Comparison of ENCODE assay signal across 3 cellular contexts in the genomic region with DNA sequence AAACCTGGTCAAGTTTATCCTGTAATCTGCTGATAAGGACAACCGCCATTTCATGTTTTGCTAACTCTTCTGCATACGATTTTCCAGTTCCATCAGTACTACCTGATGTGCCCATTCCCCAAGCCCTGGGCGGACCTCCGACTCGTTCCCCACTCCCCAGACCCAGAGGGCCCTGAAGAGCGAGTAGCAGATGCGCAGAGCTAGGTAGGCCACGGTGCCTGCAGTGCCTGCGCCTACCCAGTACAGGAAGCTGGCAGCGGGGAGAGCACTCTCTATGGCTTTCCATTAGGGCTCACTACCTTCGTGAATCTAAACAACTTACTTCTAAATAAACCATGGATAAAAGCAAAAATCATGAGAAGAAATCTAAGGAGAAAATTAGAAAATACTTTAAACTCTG.
TF ChIP-seq lines count a peak whose summit lies in the region.

No MANE protein-coding gene starts in this region.

TF ChIP-seq in GM23338, 12 proteins besides CTCF, POLR2A, EP300 and RAD21:
- TF ChIP-seq ZNF114 (CRISPR knock-in tag; IDR thresholded peaks at IDR 0.05) (no peak), POLR2AphosphoS5 (IDR thresholded peaks at IDR 0.05; ENCODE audit: low read depth) (no peak), EZH2phosphoT487 (IDR thresholded peaks at IDR 0.05; ENCODE audit: unreplicated experiment) (no peak), STAT1 (IDR thresholded peaks at IDR 0.05; ENCODE audit: unreplicated experiment) (no peak), JUNB (IDR thresholded peaks at IDR 0.05; ENCODE audit: unreplicated experiment) (no peak), CREB1 (CRISPR knock-in tag; IDR thresholded peaks at IDR 0.05; ENCODE audit: low read depth) (no peak), ZNF331 (CRISPR knock-in tag; IDR thresholded peaks at IDR 0.05; ENCODE audit: low read depth) (no peak)

TF ChIP-seq in IMR-90, 13 proteins besides CTCF, POLR2A, EP300 and RAD21:
- TF ChIP-seq, protein P1, sequence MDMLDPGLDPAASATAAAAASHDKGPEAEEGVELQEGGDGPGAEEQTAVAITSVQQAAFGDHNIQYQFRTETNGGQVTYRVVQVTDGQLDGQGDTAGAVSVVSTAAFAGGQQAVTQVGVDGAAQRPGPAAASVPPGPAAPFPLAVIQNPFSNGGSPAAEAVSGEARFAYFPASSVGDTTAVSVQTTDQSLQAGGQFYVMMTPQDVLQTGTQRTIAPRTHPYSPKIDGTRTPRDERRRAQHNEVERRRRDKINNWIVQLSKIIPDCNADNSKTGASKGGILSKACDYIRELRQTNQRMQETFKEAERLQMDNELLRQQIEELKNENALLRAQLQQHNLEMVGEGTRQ (IDR thresholded peaks at IDR 0.05; ENCODE audit: low read depth, low read length), result no peak
- TF ChIP-seq MXI1 (IDR thresholded peaks at IDR 0.05; ENCODE audit: borderline replicate concordance, low read depth, low read length) (no peak), SMC3 (IDR thresholded peaks at IDR 0.05; ENCODE audit: low read depth, low read length) (no peak), CHD1 (IDR thresholded peaks at IDR 0.05; ENCODE audit: low read depth, low read length) (no peak), CEBPB (IDR thresholded peaks at IDR 0.05; ENCODE audit: low read depth, low read length) (no peak), MAFK (IDR thresholded peaks at IDR 0.05; ENCODE audit: low read depth, low read length) (no peak), MAZ (IDR thresholded peaks at IDR 0.05; ENCODE audit: borderline replicate concordance, low read depth, low read length) (no peak), FOS (IDR thresholded peaks at IDR 0.05; ENCODE audit: low read depth, low read length) (no peak), RFX5 (IDR thresholded peaks at IDR 0.05; ENCODE audit: low read depth, low read length) (no peak), NFE2L2 (IDR thresholded peaks at IDR 0.05; ENCODE audit: low read depth, low read length) (no peak), RCOR1 (IDR thresholded peaks at IDR 0.05; ENCODE audit: insufficient replicate concordance, low read length) (no peak), BHLHE40 (IDR thresholded peaks at IDR 0.05; ENCODE audit: low read depth, low read length) (no peak)
- TF ChIP-seq, protein P2, sequence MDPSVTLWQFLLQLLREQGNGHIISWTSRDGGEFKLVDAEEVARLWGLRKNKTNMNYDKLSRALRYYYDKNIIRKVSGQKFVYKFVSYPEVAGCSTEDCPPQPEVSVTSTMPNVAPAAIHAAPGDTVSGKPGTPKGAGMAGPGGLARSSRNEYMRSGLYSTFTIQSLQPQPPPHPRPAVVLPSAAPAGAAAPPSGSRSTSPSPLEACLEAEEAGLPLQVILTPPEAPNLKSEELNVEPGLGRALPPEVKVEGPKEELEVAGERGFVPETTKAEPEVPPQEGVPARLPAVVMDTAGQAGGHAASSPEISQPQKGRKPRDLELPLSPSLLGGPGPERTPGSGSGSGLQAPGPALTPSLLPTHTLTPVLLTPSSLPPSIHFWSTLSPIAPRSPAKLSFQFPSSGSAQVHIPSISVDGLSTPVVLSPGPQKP (IDR thresholded peaks at IDR 0.05; ENCODE audit: borderline replicate concordance, low read depth, low read length), result no peak

TF ChIP-seq in K562, 482 proteins besides CTCF, POLR2A, EP300 and RAD21:
- TF ChIP-seq HNRNPUL1 (IDR thresholded peaks at IDR 0.05; ENCODE audit: low read length), result no peak
- TF ChIP-seq, protein P3, sequence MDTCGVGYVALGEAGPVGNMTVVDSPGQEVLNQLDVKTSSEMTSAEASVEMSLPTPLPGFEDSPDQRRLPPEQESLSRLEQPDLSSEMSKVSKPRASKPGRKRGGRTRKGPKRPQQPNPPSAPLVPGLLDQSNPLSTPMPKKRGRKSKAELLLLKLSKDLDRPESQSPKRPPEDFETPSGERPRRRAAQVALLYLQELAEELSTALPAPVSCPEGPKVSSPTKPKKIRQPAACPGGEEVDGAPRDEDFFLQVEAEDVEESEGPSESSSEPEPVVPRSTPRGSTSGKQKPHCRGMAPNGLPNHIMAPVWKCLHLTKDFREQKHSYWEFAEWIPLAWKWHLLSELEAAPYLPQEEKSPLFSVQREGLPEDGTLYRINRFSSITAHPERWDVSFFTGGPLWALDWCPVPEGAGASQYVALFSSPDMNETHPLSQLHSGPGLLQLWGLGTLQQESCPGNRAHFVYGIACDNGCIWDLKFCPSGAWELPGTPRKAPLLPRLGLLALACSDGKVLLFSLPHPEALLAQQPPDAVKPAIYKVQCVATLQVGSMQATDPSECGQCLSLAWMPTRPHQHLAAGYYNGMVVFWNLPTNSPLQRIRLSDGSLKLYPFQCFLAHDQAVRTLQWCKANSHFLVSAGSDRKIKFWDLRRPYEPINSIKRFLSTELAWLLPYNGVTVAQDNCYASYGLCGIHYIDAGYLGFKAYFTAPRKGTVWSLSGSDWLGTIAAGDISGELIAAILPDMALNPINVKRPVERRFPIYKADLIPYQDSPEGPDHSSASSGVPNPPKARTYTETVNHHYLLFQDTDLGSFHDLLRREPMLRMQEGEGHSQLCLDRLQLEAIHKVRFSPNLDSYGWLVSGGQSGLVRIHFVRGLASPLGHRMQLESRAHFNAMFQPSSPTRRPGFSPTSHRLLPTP (IDR thresholded peaks at IDR 0.05; ENCODE audit: borderline replicate concordance, extremely low read depth, insufficient read length), result no peak
- TF ChIP-seq CAMTA2 (CRISPR knock-in tag; conservative IDR thresholded peaks at IDR 0.05), result no peak
- TF ChIP-seq MYBL2 (IDR thresholded peaks at IDR 0.05; ENCODE audit: low read depth), result no peak
- no peak for TF ChIP-seq MYBL2 (CRISPR knock-in tag; IDR thresholded peaks at IDR 0.05; ENCODE audit: borderline replicate concordance)
- no peak for TF ChIP-seq BMI1 (IDR thresholded peaks at IDR 0.05; ENCODE audit: low read length)
- no peak for TF ChIP-seq HSF4 (CRISPR knock-in tag; IDR thresholded peaks at IDR 0.05; ENCODE audit: borderline replicate concordance)
- no peak for TF ChIP-seq SNRNP70 (optimal IDR thresholded peaks at IDR 0.05; ENCODE audit: low read depth, low read length)
- TF ChIP-seq, protein P4, sequence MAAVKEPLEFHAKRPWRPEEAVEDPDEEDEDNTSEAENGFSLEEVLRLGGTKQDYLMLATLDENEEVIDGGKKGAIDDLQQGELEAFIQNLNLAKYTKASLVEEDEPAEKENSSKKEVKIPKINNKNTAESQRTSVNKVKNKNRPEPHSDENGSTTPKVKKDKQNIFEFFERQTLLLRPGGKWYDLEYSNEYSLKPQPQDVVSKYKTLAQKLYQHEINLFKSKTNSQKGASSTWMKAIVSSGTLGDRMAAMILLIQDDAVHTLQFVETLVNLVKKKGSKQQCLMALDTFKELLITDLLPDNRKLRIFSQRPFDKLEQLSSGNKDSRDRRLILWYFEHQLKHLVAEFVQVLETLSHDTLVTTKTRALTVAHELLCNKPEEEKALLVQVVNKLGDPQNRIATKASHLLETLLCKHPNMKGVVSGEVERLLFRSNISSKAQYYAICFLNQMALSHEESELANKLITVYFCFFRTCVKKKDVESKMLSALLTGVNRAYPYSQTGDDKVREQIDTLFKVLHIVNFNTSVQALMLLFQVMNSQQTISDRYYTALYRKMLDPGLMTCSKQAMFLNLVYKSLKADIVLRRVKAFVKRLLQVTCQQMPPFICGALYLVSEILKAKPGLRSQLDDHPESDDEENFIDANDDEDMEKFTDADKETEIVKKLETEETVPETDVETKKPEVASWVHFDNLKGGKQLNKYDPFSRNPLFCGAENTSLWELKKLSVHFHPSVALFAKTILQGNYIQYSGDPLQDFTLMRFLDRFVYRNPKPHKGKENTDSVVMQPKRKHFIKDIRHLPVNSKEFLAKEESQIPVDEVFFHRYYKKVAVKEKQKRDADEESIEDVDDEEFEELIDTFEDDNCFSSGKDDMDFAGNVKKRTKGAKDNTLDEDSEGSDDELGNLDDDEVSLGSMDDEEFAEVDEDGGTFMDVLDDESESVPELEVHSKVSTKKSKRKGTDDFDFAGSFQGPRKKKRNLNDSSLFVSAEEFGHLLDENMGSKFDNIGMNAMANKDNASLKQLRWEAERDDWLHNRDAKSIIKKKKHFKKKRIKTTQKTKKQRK (IDR thresholded peaks at IDR 0.05; ENCODE audit: borderline replicate concordance, low read depth, low read length), result no peak
- TF ChIP-seq HMG20B (CRISPR knock-in tag; IDR thresholded peaks at IDR 0.05), result no peak
- no peak for TF ChIP-seq SP2 (IDR thresholded peaks at IDR 0.05; ENCODE audit: extremely low read depth, low read depth, low read length, poor library complexity, severe bottlenecking)
- TF ChIP-seq HNRNPLL (IDR thresholded peaks at IDR 0.05; ENCODE audit: low read depth, low read length, poor library complexity, severe bottlenecking), result no peak
- TF ChIP-seq, protein P5, sequence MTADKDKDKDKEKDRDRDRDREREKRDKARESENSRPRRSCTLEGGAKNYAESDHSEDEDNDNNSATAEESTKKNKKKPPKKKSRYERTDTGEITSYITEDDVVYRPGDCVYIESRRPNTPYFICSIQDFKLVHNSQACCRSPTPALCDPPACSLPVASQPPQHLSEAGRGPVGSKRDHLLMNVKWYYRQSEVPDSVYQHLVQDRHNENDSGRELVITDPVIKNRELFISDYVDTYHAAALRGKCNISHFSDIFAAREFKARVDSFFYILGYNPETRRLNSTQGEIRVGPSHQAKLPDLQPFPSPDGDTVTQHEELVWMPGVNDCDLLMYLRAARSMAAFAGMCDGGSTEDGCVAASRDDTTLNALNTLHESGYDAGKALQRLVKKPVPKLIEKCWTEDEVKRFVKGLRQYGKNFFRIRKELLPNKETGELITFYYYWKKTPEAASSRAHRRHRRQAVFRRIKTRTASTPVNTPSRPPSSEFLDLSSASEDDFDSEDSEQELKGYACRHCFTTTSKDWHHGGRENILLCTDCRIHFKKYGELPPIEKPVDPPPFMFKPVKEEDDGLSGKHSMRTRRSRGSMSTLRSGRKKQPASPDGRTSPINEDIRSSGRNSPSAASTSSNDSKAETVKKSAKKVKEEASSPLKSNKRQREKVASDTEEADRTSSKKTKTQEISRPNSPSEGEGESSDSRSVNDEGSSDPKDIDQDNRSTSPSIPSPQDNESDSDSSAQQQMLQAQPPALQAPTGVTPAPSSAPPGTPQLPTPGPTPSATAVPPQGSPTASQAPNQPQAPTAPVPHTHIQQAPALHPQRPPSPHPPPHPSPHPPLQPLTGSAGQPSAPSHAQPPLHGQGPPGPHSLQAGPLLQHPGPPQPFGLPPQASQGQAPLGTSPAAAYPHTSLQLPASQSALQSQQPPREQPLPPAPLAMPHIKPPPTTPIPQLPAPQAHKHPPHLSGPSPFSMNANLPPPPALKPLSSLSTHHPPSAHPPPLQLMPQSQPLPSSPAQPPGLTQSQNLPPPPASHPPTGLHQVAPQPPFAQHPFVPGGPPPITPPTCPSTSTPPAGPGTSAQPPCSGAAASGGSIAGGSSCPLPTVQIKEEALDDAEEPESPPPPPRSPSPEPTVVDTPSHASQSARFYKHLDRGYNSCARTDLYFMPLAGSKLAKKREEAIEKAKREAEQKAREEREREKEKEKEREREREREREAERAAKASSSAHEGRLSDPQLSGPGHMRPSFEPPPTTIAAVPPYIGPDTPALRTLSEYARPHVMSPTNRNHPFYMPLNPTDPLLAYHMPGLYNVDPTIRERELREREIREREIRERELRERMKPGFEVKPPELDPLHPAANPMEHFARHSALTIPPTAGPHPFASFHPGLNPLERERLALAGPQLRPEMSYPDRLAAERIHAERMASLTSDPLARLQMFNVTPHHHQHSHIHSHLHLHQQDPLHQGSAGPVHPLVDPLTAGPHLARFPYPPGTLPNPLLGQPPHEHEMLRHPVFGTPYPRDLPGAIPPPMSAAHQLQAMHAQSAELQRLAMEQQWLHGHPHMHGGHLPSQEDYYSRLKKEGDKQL (CRISPR knock-in tag; IDR thresholded peaks at IDR 0.05; ENCODE audit: borderline replicate concordance), result no peak
- no peak for TF ChIP-seq KAT8 (IDR thresholded peaks at IDR 0.05; ENCODE audit: low read depth)
- TF ChIP-seq RFX1 (IDR thresholded peaks at IDR 0.05), result no peak
- TF ChIP-seq OTX1 (CRISPR knock-in tag; IDR thresholded peaks at IDR 0.05), result no peak
TF ChIP-seq in K562: peak in this region for 0.
